In the genomic region with DNA sequence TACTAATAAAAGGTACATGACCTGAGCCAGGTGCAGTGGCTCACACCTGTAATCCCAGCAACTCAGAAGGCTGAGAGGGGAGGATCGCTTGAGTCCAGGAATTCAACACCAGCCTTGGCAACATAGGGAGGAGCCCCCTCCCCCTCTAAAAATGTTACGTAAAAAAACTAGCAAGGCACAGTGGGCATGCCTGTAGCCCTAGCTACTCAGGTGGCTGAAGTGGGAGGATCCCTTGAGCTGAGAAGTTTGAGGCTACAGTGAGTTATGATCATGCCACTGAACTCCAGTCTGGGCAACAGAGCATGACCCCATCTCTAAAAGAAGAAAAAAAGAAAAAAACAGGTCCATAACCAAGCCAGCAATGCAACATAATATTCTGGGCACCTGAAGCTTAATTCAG, we compare ENCODE assay signal across 35 cellular contexts.
"Had no signal": no experiment of that assay in that cellular context is flagged by ENCODE, and none has a peak within 500 bp of the region (broad histone marks: within the 10 kb centered on the region; RNA-seq: fewer than 3 reads in every experiment).

No MANE protein-coding gene starts in this region.

- H3K27me3 ChIP-seq: MG63 had no signal

- H3K27ac ChIP-seq: KMS-11 had no signal

- DNase-seq: Karpas-422, Kasumi-1, MG63, MV-4-11, NCI-H1048, NCI-H1092, NCI-H1092 treated with DMSO at 0.1 percent for 48 hours, NCI-H1105, NCI-H1105 treated with DMSO at 0.1 percent for 48 hours, NCI-H1417, NCI-H1417 treated with DMSO at 0.1 percent for 48 hours, NCI-H1436, NCI-H1436 treated with DMSO at 0.1 percent for 48 hours, NCI-H146, NCI-H1694, NCI-H1694 treated with DMSO at 0.1 percent for 48 hours, NCI-H187, NCI-H187 treated with DMSO at 0.1 percent for 48 hours, NCI-H1930, NCI-H2029, NCI-H2029 treated with DMSO at 0.1 percent for 48 hours, NCI-H2081, NCI-H2081 treated with DMSO at 0.1 percent for 48 hours, NCI-H2107, NCI-H2171, NCI-H2171 treated with DMSO at 0.1 percent for 48 hours, NCI-H2227 treated with DMSO at 0.1 percent for 48 hours, NCI-H226, NCI-H345, NCI-H446, NCI-H446 treated with DMSO at 0.1 percent for 48 hours, NCI-H510A, NCI-H510A treated with DMSO at 0.1 percent for 48 hours, NCI-H524 had no signal

- H3K9me3 ChIP-seq: MG63 had no signal

- H3K4me3 ChIP-seq: MG63 had no signal

- H3K9ac ChIP-seq: KMS-11 had no signal

- H3K4me2 ChIP-seq: KMS-11 had no signal

- H3K36me3 ChIP-seq: MG63 had no signal
